In genomic region chr10:13745271-13745670, GRCh38 we compare ENCODE assay signal across 18 cellular contexts.
"Had no signal": no experiment of that assay in that cellular context is flagged by ENCODE, and none has a peak within 500 bp of the region (broad histone marks: within the 10 kb centered on the region; RNA-seq: fewer than 3 reads in every experiment).

No MANE protein-coding gene starts in this region.

- H3K36me3 Mint-ChIP-seq: naive B cell had no signal

- H3K27ac ChIP-seq: foreskin keratinocyte, hepatocyte, ovary, thyroid gland, upper lobe of left lung, vagina had no signal

- H3K36me3 ChIP-seq: ovary, thyroid gland, upper lobe of left lung, vagina had no signal

- H3K27ac Mint-ChIP-seq: effector memory CD8-positive, alpha-beta T cell; naive B cell had no signal

- H3K9me3 ChIP-seq: ovary, thyroid gland, upper lobe of left lung, vagina had no signal

- H3K4me1 ChIP-seq: foreskin keratinocyte, thyroid gland, upper lobe of left lung, vagina had no signal

- H3K4me2 ChIP-seq: hepatocyte, smooth muscle cell had no signal

- DNase-seq: effector memory CD8-positive, alpha-beta T cell; foreskin keratinocyte; head of caudate nucleus; kidney; left cardiac atrium; left ventricle myocardium superior; mesendoderm; naive B cell; ovary; right cardiac atrium; stimulated activated CD4-positive, alpha-beta T cell treated with anti-CD3 and anti-CD28 coated beads, Interleukin-2, amount 100 ng/mL, for 48 hours; stimulated activated naive CD4-positive, alpha-beta T cell treated with Interleukin-2 at 50 U/mL for 16 hours; thyroid gland; upper lobe of left lung had no signal

- H3K4me3 Mint-ChIP-seq: effector memory CD8-positive, alpha-beta T cell; naive B cell; nephron had no signal

- H3K4me3 ChIP-seq: hepatocyte, ovary, smooth muscle cell, thyroid gland, upper lobe of left lung, vagina had no signal

- H2AFZ ChIP-seq: hepatocyte had no signal

- H3K9me3 Mint-ChIP-seq: effector memory CD8-positive, alpha-beta T cell; naive B cell; nephron had no signal

- ATAC-seq: effector memory CD8-positive, alpha-beta T cell; foreskin keratinocyte; left cardiac atrium; left ventricle myocardium superior; right cardiac atrium had no signal

- H3K27me3 ChIP-seq: foreskin keratinocyte, hepatocyte, ovary, thyroid gland, upper lobe of left lung, vagina had no signal
